8 cellular contexts compared by ENCODE assay signal in genomic region chr16:77951788-77952187, GRCh38.
DNase-seq lines count a peak whose midpoint lies in the region; ATAC-seq and TF ChIP-seq lines count a peak whose summit lies in the region.

No MANE protein-coding gene starts in this region.

- no peak overlapping the region for H3K4me3 ChIP-seq in epithelial cell of proximal tubule (ENCODE audit: low read depth, low read length)

- no peak for DNase-seq in AG09319 (ENCODE audit: extremely low read depth, low read depth)
- DNase-seq in H4 (ENCODE audit: low spot score): peak; percentile 32
- peak; percentile 19 for DNase-seq in NCI-H526 treated with DMSO at 0.1 percent for 48 hours (lab: John Stamatoyannopoulos, UW)
- no peak for DNase-seq in epithelial cell of proximal tubule (ENCODE audit: low read depth)
- DNase-seq in cortex of kidney (lab: John Stamatoyannopoulos, UW): no peak
- DNase-seq in cerebellar nuclear complex (lab: John Stamatoyannopoulos, UW): no peak

- ATAC-seq in GM18861 (IDR thresholded peaks at IDR 0.05; ENCODE audit: unreplicated experiment) (no peak), GM19023 (IDR thresholded peaks at IDR 0.05; ENCODE audit: unreplicated experiment) (no peak)

- TF ChIP-seq CTCF in AG09319 (IDR thresholded peaks at IDR 0.05; ENCODE audit: low read depth, low read length): peak; percentile 26
- TF ChIP-seq CTCF in epithelial cell of proximal tubule (conservative IDR thresholded peaks at IDR 0.05; ENCODE audit: low read depth, low read length): peak; percentile 50

Comparison
In these comparisons a context has a peak if more than half of its experiments do, and no peak if none do; other contexts are left out.
1. DNase-seq: peak in H4 (single experiment) and NCI-H526 treated with DMSO at 0.1 percent for 48 hours (single experiment); none in AG09319 (single experiment), epithelial cell of proximal tubule (single experiment), cortex of kidney (single experiment) and cerebellar nuclear complex (0 of 2).